1 cellular context compared by ENCODE assay signal in the genomic region with DNA sequence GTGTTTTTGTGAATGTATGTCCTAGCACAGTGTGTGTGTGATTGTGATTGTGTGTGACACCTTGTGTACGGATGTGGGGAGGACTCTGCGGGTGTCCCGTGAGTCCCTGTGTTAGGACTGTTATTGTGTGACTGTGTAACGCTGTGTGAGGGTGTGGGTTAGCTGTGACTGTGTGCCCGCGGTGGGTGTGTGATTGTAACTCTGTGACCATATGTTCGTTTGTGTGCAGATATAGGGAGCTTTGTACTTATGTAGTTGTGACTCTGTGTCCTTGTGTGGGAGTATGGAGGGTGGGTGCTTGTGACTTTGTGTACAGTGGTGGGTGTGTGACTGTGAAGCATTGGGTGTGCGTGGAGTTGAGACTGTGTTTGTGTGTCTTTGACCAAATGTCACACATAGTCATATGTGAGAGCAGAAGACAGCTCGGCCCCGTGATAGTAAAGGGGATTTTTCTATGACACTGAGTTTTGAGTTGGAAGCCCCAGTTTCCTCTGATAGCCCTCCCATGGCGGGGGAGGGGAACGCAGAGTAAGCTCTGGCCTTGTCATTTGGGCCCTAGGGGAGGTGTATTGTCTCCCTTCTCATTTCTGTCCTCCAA.
TF ChIP-seq lines count a peak whose summit lies in the region.

No MANE protein-coding gene starts in this region.

TF ChIP-seq in K562, 482 proteins besides CTCF, POLR2A, EP300 and RAD21 (continued from another document and continues in another):
- TF ChIP-seq, protein P1, sequence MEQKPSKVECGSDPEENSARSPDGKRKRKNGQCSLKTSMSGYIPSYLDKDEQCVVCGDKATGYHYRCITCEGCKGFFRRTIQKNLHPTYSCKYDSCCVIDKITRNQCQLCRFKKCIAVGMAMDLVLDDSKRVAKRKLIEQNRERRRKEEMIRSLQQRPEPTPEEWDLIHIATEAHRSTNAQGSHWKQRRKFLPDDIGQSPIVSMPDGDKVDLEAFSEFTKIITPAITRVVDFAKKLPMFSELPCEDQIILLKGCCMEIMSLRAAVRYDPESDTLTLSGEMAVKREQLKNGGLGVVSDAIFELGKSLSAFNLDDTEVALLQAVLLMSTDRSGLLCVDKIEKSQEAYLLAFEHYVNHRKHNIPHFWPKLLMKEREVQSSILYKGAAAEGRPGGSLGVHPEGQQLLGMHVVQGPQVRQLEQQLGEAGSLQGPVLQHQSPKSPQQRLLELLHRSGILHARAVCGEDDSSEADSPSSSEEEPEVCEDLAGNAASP (IDR thresholded peaks at IDR 0.05): no peak
- TF ChIP-seq, protein P2, sequence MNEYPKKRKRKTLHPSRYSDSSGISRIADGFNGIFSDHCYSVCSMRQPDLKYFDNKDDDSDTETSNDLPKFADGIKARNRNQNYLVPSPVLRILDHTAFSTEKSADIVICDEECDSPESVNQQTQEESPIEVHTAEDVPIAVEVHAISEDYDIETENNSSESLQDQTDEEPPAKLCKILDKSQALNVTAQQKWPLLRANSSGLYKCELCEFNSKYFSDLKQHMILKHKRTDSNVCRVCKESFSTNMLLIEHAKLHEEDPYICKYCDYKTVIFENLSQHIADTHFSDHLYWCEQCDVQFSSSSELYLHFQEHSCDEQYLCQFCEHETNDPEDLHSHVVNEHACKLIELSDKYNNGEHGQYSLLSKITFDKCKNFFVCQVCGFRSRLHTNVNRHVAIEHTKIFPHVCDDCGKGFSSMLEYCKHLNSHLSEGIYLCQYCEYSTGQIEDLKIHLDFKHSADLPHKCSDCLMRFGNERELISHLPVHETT (CRISPR knock-in tag; conservative IDR thresholded peaks at IDR 0.05 in 1 of 2, IDR thresholded peaks at IDR 0.05 in 1 of 2): no peak
- no peak for TF ChIP-seq ZNF384 (IDR thresholded peaks at IDR 0.05; ENCODE audit: low read depth, low read length)
- no peak for TF ChIP-seq TBL1XR1 (IDR thresholded peaks at IDR 0.05; ENCODE audit: low read length in 2 of 2)
- TF ChIP-seq, protein P3, sequence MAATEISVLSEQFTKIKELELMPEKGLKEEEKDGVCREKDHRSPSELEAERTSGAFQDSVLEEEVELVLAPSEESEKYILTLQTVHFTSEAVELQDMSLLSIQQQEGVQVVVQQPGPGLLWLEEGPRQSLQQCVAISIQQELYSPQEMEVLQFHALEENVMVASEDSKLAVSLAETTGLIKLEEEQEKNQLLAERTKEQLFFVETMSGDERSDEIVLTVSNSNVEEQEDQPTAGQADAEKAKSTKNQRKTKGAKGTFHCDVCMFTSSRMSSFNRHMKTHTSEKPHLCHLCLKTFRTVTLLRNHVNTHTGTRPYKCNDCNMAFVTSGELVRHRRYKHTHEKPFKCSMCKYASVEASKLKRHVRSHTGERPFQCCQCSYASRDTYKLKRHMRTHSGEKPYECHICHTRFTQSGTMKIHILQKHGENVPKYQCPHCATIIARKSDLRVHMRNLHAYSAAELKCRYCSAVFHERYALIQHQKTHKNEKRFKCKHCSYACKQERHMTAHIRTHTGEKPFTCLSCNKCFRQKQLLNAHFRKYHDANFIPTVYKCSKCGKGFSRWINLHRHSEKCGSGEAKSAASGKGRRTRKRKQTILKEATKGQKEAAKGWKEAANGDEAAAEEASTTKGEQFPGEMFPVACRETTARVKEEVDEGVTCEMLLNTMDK (IDR thresholded peaks at IDR 0.05; ENCODE audit: borderline replicate concordance, insufficient read depth, low read depth, low read length, poor library complexity, severe bottlenecking): no peak
- TF ChIP-seq, protein P4, sequence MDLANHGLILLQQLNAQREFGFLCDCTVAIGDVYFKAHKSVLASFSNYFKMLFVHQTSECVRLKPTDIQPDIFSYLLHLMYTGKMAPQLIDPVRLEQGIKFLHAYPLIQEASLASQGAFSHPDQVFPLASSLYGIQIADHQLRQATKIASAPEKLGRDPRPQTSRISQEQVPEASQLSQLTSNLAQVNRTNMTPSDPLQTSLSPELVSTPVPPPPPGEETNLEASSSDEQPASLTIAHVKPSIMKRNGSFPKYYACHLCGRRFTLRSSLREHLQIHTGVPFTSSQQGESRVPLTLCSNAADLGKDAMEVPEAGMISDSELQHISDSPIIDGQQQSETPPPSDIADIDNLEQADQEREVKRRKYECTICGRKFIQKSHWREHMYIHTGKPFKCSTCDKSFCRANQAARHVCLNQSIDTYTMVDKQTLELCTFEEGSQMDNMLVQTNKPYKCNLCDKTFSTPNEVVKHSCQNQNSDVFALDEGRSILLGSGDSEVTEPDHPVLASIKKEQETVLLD (IDR thresholded peaks at IDR 0.05): no peak
- no peak for TF ChIP-seq BRD9 (IDR thresholded peaks at IDR 0.05; ENCODE audit: low read depth, partially characterized antibody)
- no peak for TF ChIP-seq ZNF239 (CRISPR knock-in tag; IDR thresholded peaks at IDR 0.05)
- TF ChIP-seq ZC3H8 (IDR thresholded peaks at IDR 0.05): peak; percentile 48; the same call in 1 of the 2 replicates
- TF ChIP-seq, protein P5, sequence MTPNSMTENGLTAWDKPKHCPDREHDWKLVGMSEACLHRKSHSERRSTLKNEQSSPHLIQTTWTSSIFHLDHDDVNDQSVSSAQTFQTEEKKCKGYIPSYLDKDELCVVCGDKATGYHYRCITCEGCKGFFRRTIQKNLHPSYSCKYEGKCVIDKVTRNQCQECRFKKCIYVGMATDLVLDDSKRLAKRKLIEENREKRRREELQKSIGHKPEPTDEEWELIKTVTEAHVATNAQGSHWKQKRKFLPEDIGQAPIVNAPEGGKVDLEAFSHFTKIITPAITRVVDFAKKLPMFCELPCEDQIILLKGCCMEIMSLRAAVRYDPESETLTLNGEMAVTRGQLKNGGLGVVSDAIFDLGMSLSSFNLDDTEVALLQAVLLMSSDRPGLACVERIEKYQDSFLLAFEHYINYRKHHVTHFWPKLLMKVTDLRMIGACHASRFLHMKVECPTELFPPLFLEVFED (CRISPR knock-in tag; conservative IDR thresholded peaks at IDR 0.05): 0 out of 2 replicates have a peak, but pooled peaks have one; percentile 40
- no peak for TF ChIP-seq NCOA6 (IDR thresholded peaks at IDR 0.05)
- no peak for TF ChIP-seq POLR2AphosphoS2 (IDR thresholded peaks at IDR 0.05; ENCODE audit: low read length)
- no peak for TF ChIP-seq ZZZ3 (IDR thresholded peaks at IDR 0.05)
- TF ChIP-seq RBM25 (IDR thresholded peaks at IDR 0.05; ENCODE audit: low read depth, low read length, severe bottlenecking): no peak
- no peak for TF ChIP-seq RUNX1 (IDR thresholded peaks at IDR 0.05; ENCODE audit: low read depth)
- no peak for TF ChIP-seq ZNF436 (CRISPR knock-in tag; IDR thresholded peaks at IDR 0.05)
- peak; percentile 1; the same call in 1 of the 2 replicates for TF ChIP-seq GABPB1 (CRISPR knock-in tag; IDR thresholded peaks at IDR 0.05)
- no peak for TF ChIP-seq SAP30 (IDR thresholded peaks at IDR 0.05; ENCODE audit: borderline replicate concordance, insufficient read depth, low read depth, low read length, poor library complexity, severe bottlenecking)
- no peak for TF ChIP-seq HMGN3 (IDR thresholded peaks at IDR 0.05; ENCODE audit: borderline replicate concordance, extremely low read depth, insufficient read length, low read depth, low read length)
- TF ChIP-seq ZNF589 (CRISPR knock-in tag; IDR thresholded peaks at IDR 0.05; ENCODE audit: low read depth): no peak
- TF ChIP-seq, protein P6, sequence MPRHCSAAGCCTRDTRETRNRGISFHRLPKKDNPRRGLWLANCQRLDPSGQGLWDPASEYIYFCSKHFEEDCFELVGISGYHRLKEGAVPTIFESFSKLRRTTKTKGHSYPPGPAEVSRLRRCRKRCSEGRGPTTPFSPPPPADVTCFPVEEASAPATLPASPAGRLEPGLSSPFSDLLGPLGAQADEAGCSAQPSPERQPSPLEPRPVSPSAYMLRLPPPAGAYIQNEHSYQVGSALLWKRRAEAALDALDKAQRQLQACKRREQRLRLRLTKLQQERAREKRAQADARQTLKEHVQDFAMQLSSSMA (CRISPR knock-in tag; IDR thresholded peaks at IDR 0.05): no peak
- no peak for TF ChIP-seq CBX8 (IDR thresholded peaks at IDR 0.05; ENCODE audit: borderline replicate concordance, extremely low read depth, low read depth, low read length, poor library complexity, severe bottlenecking)
- peak; percentile 38; the same call in 1 of the 2 replicates for TF ChIP-seq ARID1B (IDR thresholded peaks at IDR 0.05)
- no peak for TF ChIP-seq KDM2B (CRISPR knock-in tag; IDR thresholded peaks at IDR 0.05)
- no peak for TF ChIP-seq ZNF77 (CRISPR knock-in tag; IDR thresholded peaks at IDR 0.05)
- TF ChIP-seq ZFP36 (IDR thresholded peaks at IDR 0.05; ENCODE audit: low read depth, low read length, partially characterized antibody): no peak
- no peak for TF ChIP-seq ZFP1 (CRISPR knock-in tag; IDR thresholded peaks at IDR 0.05)
- TF ChIP-seq HMG20A (CRISPR knock-in tag; conservative IDR thresholded peaks at IDR 0.05): no peak
- no peak for TF ChIP-seq HNRNPH1 (optimal IDR thresholded peaks at IDR 0.05; ENCODE audit: low read depth, low read length)
- no peak for TF ChIP-seq RBM15 (IDR thresholded peaks at IDR 0.05; ENCODE audit: insufficient read depth, low read length)
- TF ChIP-seq CBX5 (IDR thresholded peaks at IDR 0.05; ENCODE audit: borderline replicate concordance, low read depth): no peak
- TF ChIP-seq, protein P7, sequence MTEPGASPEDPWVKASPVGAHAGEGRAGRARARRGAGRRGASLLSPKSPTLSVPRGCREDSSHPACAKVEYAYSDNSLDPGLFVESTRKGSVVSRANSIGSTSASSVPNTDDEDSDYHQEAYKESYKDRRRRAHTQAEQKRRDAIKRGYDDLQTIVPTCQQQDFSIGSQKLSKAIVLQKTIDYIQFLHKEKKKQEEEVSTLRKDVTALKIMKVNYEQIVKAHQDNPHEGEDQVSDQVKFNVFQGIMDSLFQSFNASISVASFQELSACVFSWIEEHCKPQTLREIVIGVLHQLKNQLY (CRISPR knock-in tag; conservative IDR thresholded peaks at IDR 0.05): no peak
- no peak for TF ChIP-seq RBM34 (IDR thresholded peaks at IDR 0.05; ENCODE audit: borderline replicate concordance, insufficient read depth, low read length)
- TF ChIP-seq, protein P8, sequence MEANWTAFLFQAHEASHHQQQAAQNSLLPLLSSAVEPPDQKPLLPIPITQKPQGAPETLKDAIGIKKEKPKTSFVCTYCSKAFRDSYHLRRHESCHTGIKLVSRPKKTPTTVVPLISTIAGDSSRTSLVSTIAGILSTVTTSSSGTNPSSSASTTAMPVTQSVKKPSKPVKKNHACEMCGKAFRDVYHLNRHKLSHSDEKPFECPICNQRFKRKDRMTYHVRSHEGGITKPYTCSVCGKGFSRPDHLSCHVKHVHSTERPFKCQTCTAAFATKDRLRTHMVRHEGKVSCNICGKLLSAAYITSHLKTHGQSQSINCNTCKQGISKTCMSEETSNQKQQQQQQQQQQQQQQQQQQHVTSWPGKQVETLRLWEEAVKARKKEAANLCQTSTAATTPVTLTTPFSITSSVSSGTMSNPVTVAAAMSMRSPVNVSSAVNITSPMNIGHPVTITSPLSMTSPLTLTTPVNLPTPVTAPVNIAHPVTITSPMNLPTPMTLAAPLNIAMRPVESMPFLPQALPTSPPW (CRISPR knock-in tag; IDR thresholded peaks at IDR 0.05): no peak
- TF ChIP-seq ZNF76 (CRISPR knock-in tag; IDR thresholded peaks at IDR 0.05; ENCODE audit: borderline replicate concordance): no peak
- TF ChIP-seq BHLHE40 (IDR thresholded peaks at IDR 0.05; ENCODE audit: low read length): no peak
- TF ChIP-seq XRCC5 (IDR thresholded peaks at IDR 0.05; ENCODE audit: low read depth, low read length): no peak
- no peak for TF ChIP-seq PCBP2 (IDR thresholded peaks at IDR 0.05; ENCODE audit: low read depth, low read length, poor library complexity, severe bottlenecking)
- TF ChIP-seq ZNF785 (CRISPR knock-in tag; IDR thresholded peaks at IDR 0.05): no peak
- no peak for TF ChIP-seq ELF1 (tag; IDR thresholded peaks at IDR 0.05)
- no peak for TF ChIP-seq ZNF41 (CRISPR knock-in tag; conservative IDR thresholded peaks at IDR 0.05)
- TF ChIP-seq, protein P9, sequence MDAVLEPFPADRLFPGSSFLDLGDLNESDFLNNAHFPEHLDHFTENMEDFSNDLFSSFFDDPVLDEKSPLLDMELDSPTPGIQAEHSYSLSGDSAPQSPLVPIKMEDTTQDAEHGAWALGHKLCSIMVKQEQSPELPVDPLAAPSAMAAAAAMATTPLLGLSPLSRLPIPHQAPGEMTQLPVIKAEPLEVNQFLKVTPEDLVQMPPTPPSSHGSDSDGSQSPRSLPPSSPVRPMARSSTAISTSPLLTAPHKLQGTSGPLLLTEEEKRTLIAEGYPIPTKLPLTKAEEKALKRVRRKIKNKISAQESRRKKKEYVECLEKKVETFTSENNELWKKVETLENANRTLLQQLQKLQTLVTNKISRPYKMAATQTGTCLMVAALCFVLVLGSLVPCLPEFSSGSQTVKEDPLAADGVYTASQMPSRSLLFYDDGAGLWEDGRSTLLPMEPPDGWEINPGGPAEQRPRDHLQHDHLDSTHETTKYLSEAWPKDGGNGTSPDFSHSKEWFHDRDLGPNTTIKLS (IDR thresholded peaks at IDR 0.05; ENCODE audit: borderline replicate concordance, low read depth): no peak
- TF ChIP-seq SRSF1 (IDR thresholded peaks at IDR 0.05; ENCODE audit: low read depth, low read length): no peak
- TF ChIP-seq MTF1 (CRISPR knock-in tag; IDR thresholded peaks at IDR 0.05; ENCODE audit: borderline replicate concordance): no peak
- no peak for TF ChIP-seq ZKSCAN3 (CRISPR knock-in tag; IDR thresholded peaks at IDR 0.05)
- no peak for TF ChIP-seq ETS2 (tag; IDR thresholded peaks at IDR 0.05; ENCODE audit: borderline replicate concordance, poor library complexity, severe bottlenecking)
- TF ChIP-seq FUS (optimal IDR thresholded peaks at IDR 0.05; ENCODE audit: low read depth, low read length): no peak
- TF ChIP-seq MCM7 (IDR thresholded peaks at IDR 0.05): no peak
- TF ChIP-seq, protein P10, sequence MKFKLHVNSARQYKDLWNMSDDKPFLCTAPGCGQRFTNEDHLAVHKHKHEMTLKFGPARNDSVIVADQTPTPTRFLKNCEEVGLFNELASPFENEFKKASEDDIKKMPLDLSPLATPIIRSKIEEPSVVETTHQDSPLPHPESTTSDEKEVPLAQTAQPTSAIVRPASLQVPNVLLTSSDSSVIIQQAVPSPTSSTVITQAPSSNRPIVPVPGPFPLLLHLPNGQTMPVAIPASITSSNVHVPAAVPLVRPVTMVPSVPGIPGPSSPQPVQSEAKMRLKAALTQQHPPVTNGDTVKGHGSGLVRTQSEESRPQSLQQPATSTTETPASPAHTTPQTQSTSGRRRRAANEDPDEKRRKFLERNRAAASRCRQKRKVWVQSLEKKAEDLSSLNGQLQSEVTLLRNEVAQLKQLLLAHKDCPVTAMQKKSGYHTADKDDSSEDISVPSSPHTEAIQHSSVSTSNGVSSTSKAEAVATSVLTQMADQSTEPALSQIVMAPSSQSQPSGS (CRISPR knock-in tag; IDR thresholded peaks at IDR 0.05): no peak
- no peak for TF ChIP-seq TFAM (CRISPR knock-in tag; conservative IDR thresholded peaks at IDR 0.05)
- TF ChIP-seq, protein P11, sequence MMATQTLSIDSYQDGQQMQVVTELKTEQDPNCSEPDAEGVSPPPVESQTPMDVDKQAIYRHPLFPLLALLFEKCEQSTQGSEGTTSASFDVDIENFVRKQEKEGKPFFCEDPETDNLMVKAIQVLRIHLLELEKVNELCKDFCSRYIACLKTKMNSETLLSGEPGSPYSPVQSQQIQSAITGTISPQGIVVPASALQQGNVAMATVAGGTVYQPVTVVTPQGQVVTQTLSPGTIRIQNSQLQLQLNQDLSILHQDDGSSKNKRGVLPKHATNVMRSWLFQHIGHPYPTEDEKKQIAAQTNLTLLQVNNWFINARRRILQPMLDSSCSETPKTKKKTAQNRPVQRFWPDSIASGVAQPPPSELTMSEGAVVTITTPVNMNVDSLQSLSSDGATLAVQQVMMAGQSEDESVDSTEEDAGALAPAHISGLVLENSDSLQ (IDR thresholded peaks at IDR 0.05): no peak
- no peak for TF ChIP-seq MTA2 (IDR thresholded peaks at IDR 0.05; ENCODE audit: low read depth)
- TF ChIP-seq ZNF408 (CRISPR knock-in tag; IDR thresholded peaks at IDR 0.05; ENCODE audit: low read depth): no peak
